Comparison of ENCODE assay signal across 8 cellular contexts in the genomic region with DNA sequence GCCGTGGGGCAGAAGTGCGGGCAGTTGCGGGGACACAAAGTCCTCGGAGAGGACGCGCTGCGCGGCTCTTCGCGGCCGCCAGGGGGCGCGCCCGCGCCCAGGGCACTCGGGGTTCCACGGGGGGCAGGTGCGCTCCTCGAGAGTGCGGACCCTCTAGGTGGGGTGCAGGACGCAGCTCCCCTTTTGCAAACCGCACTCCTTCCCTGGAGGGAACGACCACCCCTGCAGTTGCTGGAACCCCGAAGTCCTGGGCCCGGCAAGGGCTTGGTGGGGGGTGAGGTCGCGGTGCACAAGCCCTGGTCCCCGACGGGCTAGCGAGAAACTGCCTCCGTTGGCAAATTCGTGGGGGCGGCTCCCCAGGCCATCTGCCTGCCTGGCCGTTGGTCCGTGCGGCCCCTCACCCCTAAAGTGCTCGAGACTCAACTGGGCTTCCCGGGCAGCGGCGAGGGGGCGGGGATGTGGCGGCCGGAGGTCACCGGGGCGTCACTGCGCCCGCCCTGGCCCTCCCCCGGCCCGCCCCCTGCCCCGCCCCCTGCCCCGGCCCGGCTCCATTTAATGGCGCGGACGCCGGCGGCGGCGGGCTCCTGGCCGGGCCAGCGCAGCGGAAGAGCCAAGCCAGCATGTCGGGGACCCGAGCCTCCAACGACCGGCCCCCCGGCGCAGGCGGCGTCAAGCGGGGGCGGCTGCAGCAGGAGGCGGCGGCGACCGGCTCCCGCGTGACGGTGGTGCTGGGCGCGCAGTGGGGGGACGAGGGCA. TPM values are rescaled to one million over a fixed set of nuclear protein-coding genes. Genes with fewer than 3 reads are reported as not detected.
A peak's percentile ranks its signal among the peaks of the same experiment; 100 is the strongest.
DNase-seq lines count a peak whose midpoint lies in the region; ATAC-seq, FAIRE-seq and TF ChIP-seq lines count a peak whose summit lies in the region.

TSS of gene ADSS1 (plus strand) at position 579 of the 756 bp plus-strand sequence. CDS start at position 621, 42 bp downstream.

- no peak for TF ChIP-seq EP300 in upper lobe of left lung (IDR thresholded peaks at IDR 0.05)

- peak; percentile 99 for TF ChIP-seq CTCF in GM12874 (IDR thresholded peaks at IDR 0.05; ENCODE audit: insufficient read depth, low read depth, low read length)
- peak; percentile 76 to 95 (median 90) for TF ChIP-seq CTCF in pancreas (IDR thresholded peaks at IDR 0.05)
- peak; percentile 94 to 98 (median 96) for TF ChIP-seq CTCF in upper lobe of left lung (IDR thresholded peaks at IDR 0.05)

- DNase-seq in RCC 7860 (ENCODE audit: low spot score): peak; percentile 27
- DNase-seq in activated gamma-delta T cell treated with anti-CD3 and anti-CD28 coated beads, Interleukin-2, amount 50 U/mL, for 16 hours (ENCODE audit: low read depth): peak; percentile 19
- peak in 39 of 42 donors; percentile 41 to 83 (median 65) for DNase-seq in head of caudate nucleus
- peak in 5 of 6 donors; percentile 67 to 88 (median 73) for DNase-seq in pancreas
- DNase-seq in upper lobe of left lung: peak; percentile 68 to 94

- H3K36me3 ChIP-seq in pancreas (no peaks in the 10 kb centered on the region), upper lobe of left lung (peaks cover 0 to 14% (median 7%) of the 10 kb centered on the region in 4 donors)

- H3K4me1 ChIP-seq in pancreas: peaks cover 0 to 3% (median 0%) of the 10 kb centered on the region in 3 donors
- peaks cover 17 to 36% (median 22%) of the 10 kb centered on the region in 4 donors for H3K4me1 ChIP-seq in upper lobe of left lung

- peak within 1 kb of the TSS in 3 of 4 donors; percentile 26 to 49 (median 36) for H3K27ac ChIP-seq in pancreas
- H3K27ac ChIP-seq in upper lobe of left lung: peak within 1 kb of the TSS; percentile 37 to 74 (median 66)

- 1 to 2% methylated on average over 62 to 82 of the region's 82 CpGs for WGBS in pancreas, 2 donors
- 1 to 2% methylated on average over 22 to 23 of the region's 82 CpGs for WGBS in upper lobe of left lung, 2 donors

- intact Hi-C loops in head of caudate nucleus (cut with DNase I): no loop called here
- intact Hi-C loops in pancreas (cut with DNase I): no loop called here

- ATAC-seq in HG02981 (IDR thresholded peaks at IDR 0.05; ENCODE audit: unreplicated experiment) (peak; percentile 49), pancreas (peak; percentile 89 to 92 (median 90)), upper lobe of left lung (ENCODE audit: low FRiP score in 2 of 2) (peak; percentile 69 to 90), GM18520 (IDR thresholded peaks at IDR 0.05; ENCODE audit: unreplicated experiment) (no peak)

- H3K9me3 ChIP-seq in pancreas (no peaks in the 10 kb centered on the region), upper lobe of left lung (no peaks in the 10 kb centered on the region)

- H3K27me3 ChIP-seq in pancreas: no peaks in the 10 kb centered on the region
- no peaks in the 10 kb centered on the region for H3K27me3 ChIP-seq in upper lobe of left lung

- TF ChIP-seq POLR2A in upper lobe of left lung (IDR thresholded peaks at IDR 0.05): peak in 1 of 4 donors; percentile 53

- peak within 1 kb of the TSS; percentile 60 to 84 (median 72) for H3K4me3 ChIP-seq in pancreas
- H3K4me3 ChIP-seq in upper lobe of left lung: peak within 1 kb of the TSS; percentile 71 to 90 (median 84)

- no peak for FAIRE-seq in RCC 7860 (lab: Jason Lieb, UNC)
- no peak for FAIRE-seq in pancreas (lab: Jason Lieb, UNC)

RNA-seq across cellular contexts. Expression of gene ADSS1, which starts in this region (rescaled TPM):
- total RNA-seq in pancreas: 1 to 10 TPM; 3.5 to 6.4 (median 5.0) TPM
- 1 to 10 TPM; 6.7 to 6.8 TPM for polyA plus RNA-seq in pancreas
- total RNA-seq in upper lobe of left lung: 10 to 100 TPM in 1 of 6 donors, 1 to 10 TPM in 5; 4.9 to 34.6 (median 6.2) TPM

Comparison
In these comparisons a context has a peak if more than half of its experiments do, and no peak if none do; other contexts are left out.
1. DNase-seq: peak in every context shown above with its lines; median percentile 81 in upper lobe of left lung; 73 in pancreas; 65 in head of caudate nucleus; 27 in RCC 7860; 19 in activated gamma-delta T cell treated with anti-CD3 and anti-CD28 coated beads, Interleukin-2, amount 50 U/mL, for 16 hours.